11 cellular contexts compared by ENCODE assay signal in genomic region chr6:157563611-157564284, GRCh38.
DNase-seq lines count a peak whose midpoint lies in the region; ATAC-seq, FAIRE-seq and TF ChIP-seq lines count a peak whose summit lies in the region.
"Had no signal": no experiment of that assay in that cellular context is flagged by ENCODE, and none has a peak within 500 bp of the region (broad histone marks: within the 10 kb centered on the region; RNA-seq: fewer than 3 reads in every experiment).

No MANE protein-coding gene starts in this region.

- H3K4me1 ChIP-seq in mucosa of descending colon (ENCODE audit: low read depth) (peaks cover 2% of the 10 kb centered on the region), HAP-1 (no peaks in the 10 kb centered on the region), small intestine (ENCODE audit: control insufficient read depth in 2 of 2, insufficient read depth in 1 of 2, low read depth in 1 of 2, low read length in 1 of 2) (peaks cover under 1 to 3% of the 10 kb centered on the region in 2 donors)

- no peak overlapping the region for H3K4me3 ChIP-seq in mucosa of descending colon
- H3K4me3 ChIP-seq in HAP-1 = no peak overlapping the region
- H3K4me3 ChIP-seq in small intestine (ENCODE audit: low read depth in 1 of 2, low read length in 2 of 2) = no peak overlapping the region
- no peak overlapping the region for H3K4me3 ChIP-seq in MG63

- no peak overlapping the region for H3K27ac ChIP-seq in small intestine (ENCODE audit: low read depth in 1 of 2, low read length in 1 of 2)

- TF ChIP-seq CTCF in mucosa of descending colon (IDR thresholded peaks at IDR 0.05) = no peak

- in situ Hi-C loops in HAP-1 (cut with MboI; ENCODE audit: low sequenced_read_pairs) = no loop called here

- ATAC-seq in GM18858 (IDR thresholded peaks at IDR 0.05; ENCODE audit: unreplicated experiment) = peak; percentile 67
- ATAC-seq in GM21576 (IDR thresholded peaks at IDR 0.05; ENCODE audit: unreplicated experiment) = peak; percentile 59
- ATAC-seq in HG03442 (IDR thresholded peaks at IDR 0.05; ENCODE audit: unreplicated experiment) = peak; percentile 78
- ATAC-seq in mucosa of descending colon = peak; percentile 38

- H3K9me3 ChIP-seq in mucosa of descending colon (no peaks in the 10 kb centered on the region), HAP-1 (peaks cover 2% of the 10 kb centered on the region; the same call in 1 of the 2 replicates), small intestine (ENCODE audit: control insufficient read depth, low read depth) (no peaks in the 10 kb centered on the region), MG63 (no peaks in the 10 kb centered on the region)

- DNase-seq in mucosa of descending colon = no peak
- no peak for DNase-seq in NCI-H2081 (lab: John Stamatoyannopoulos, UW)
- no peak for DNase-seq in HAP-1 (ENCODE audit: low spot score in 2 of 2)
- no peak for DNase-seq in small intestine
- DNase-seq in MG63 = no peak
- DNase-seq: GF-D8; hippocampal formation; stimulated activated naive CD4-positive, alpha-beta T cell had no signal

- WGBS in small intestine, 3 donors = 78 to 92% (median 84%) methylated on average over 8 of the region's 8 CpGs

- FAIRE-seq in small intestine (lab: Jason Lieb, UNC) = no peak

- no peaks in the 10 kb centered on the region for H3K27me3 ChIP-seq in HAP-1 (ENCODE audit: low read depth)
- no peaks in the 10 kb centered on the region for H3K27me3 ChIP-seq in small intestine (ENCODE audit: control insufficient read depth in 2 of 2, insufficient read depth in 2 of 2, low read length in 2 of 2)
- no peaks in the 10 kb centered on the region for H3K27me3 ChIP-seq in MG63

- intact Hi-C loops in mucosa of descending colon (cut with DNase I, micrococcal nuclease) = no loop called here

- H3K36me3 ChIP-seq in mucosa of descending colon (ENCODE audit: low read depth) (no peaks in the 10 kb centered on the region), HAP-1 (replicated peaks) (no peaks in the 10 kb centered on the region), small intestine (ENCODE audit: control insufficient read depth in 2 of 2, insufficient read depth in 2 of 2, low read length in 2 of 2) (no peaks in the 10 kb centered on the region), MG63 (no peaks in the 10 kb centered on the region)
